ENCODE assay signal across 19 cellular contexts in genomic region chr13:23657056-23657455, GRCh38.
DNase-seq lines count a peak whose midpoint lies in the region; ATAC-seq and TF ChIP-seq lines count a peak whose summit lies in the region.
"Had no signal": no experiment of that assay in that cellular context is flagged by ENCODE, and none has a peak within 500 bp of the region (broad histone marks: within the 10 kb centered on the region; RNA-seq: fewer than 3 reads in every experiment).

No MANE protein-coding gene starts in this region.

- peaks cover 4% of the 10 kb centered on the region for H3K9me3 Mint-ChIP-seq in osteocyte (ENCODE audit: unreplicated experiment)
- H3K9me3 Mint-ChIP-seq: activated CD8-positive, alpha-beta T cell treated with anti-CD3 and anti-CD28 coated beads for 36 hours; activated naive CD8-positive, alpha-beta T cell treated with anti-CD3 and anti-CD28 coated beads for 36 hours had no signal

- DNase-seq in NCI-H1092 (lab: John Stamatoyannopoulos, UW) (peak; percentile 50), NCI-H524 treated with DMSO at 0.1 percent for 48 hours (lab: John Stamatoyannopoulos, UW) (peak; percentile 98), brain microvascular endothelial cell (no peak), osteocyte (ENCODE audit: extremely low spot score, unreplicated experiment) (no peak), inferior parietal cortex (ENCODE audit: extremely low spot score) (no peak), NOMO-1 treated with dmso at 0.1 percent for 144 hours (lab: John Stamatoyannopoulos, UW; ENCODE audit: unreplicated experiment) (no peak)
- DNase-seq: activated CD8-positive, alpha-beta T cell treated with anti-CD3 and anti-CD28 coated beads for 36 hours; activated naive CD8-positive, alpha-beta T cell treated with anti-CD3 and anti-CD28 coated beads for 36 hours; activated T-cell treated with anti-CD3 and anti-CD28 coated beads, Interleukin-2, amount 50 U/mL, for 72 hours; DND-41; NCI-H1105; Peyer's patch; posterior cingulate gyrus; stimulated activated CD4-positive, alpha-beta T cell treated with anti-CD3 and anti-CD28 coated beads, Interleukin-12 subunit alpha, Interleukin-12 subunit beta, amount 100 ng/mL, for 4 hours; stimulated activated naive CD4-positive, alpha-beta T cell; T-cell had no signal

- peak overlapping the region; percentile 85 for H3K27ac ChIP-seq in brain microvascular endothelial cell
- H3K27ac ChIP-seq: Peyer's patch had no signal

- H3K36me3 ChIP-seq in brain microvascular endothelial cell (replicated peaks), result no peaks in the 10 kb centered on the region
- H3K36me3 ChIP-seq: BLaER1 treated with 17β-estradiol and CSF1 and Interleukin-3, amounts not matched to agents 10 nM and 100 nM; Peyer's patch had no signal

- H3K4me3 ChIP-seq in brain microvascular endothelial cell (ENCODE audit: low read depth, low read length), result no peak overlapping the region
- H3K4me3 ChIP-seq: BLaER1 treated with 17β-estradiol and CSF1 and Interleukin-3, amounts not matched to agents 10 nM and 100 nM; Peyer's patch; tibial nerve had no signal

- H3K27me3 Mint-ChIP-seq in osteocyte (ENCODE audit: unreplicated experiment), result no peaks in the 10 kb centered on the region

- TF ChIP-seq CTCF in brain microvascular endothelial cell (IDR thresholded peaks at IDR 0.05; ENCODE audit: low read depth, low read length, missing control alignments) (no peak), osteocyte (IDR thresholded peaks at IDR 0.05) (no peak)

- in situ Hi-C loops in brain microvascular endothelial cell (cut with HindIII; ENCODE audit: low pct_ligation_motif_present, low sequenced_read_pairs), result no loop called here

- peak overlapping the region; percentile 24 for H3K27ac Mint-ChIP-seq in osteocyte (ENCODE audit: unreplicated experiment)
- H3K27ac Mint-ChIP-seq: activated CD8-positive, alpha-beta T cell treated with anti-CD3 and anti-CD28 coated beads for 36 hours; activated naive CD8-positive, alpha-beta T cell treated with anti-CD3 and anti-CD28 coated beads for 36 hours; activated T-cell treated with anti-CD3 and anti-CD28 coated beads, Interleukin-2, amount 50 U/mL, for 72 hours; T-cell had no signal

- H3K27me3 ChIP-seq in brain microvascular endothelial cell (replicated peaks), result no peaks in the 10 kb centered on the region
- H3K27me3 ChIP-seq: BLaER1 treated with 17β-estradiol and CSF1 and Interleukin-3, amounts not matched to agents 10 nM and 100 nM; Peyer's patch; tibial nerve had no signal

- no peaks in the 10 kb centered on the region for H3K36me3 Mint-ChIP-seq in osteocyte (ENCODE audit: unreplicated experiment)
- H3K36me3 Mint-ChIP-seq: activated naive CD8-positive, alpha-beta T cell treated with anti-CD3 and anti-CD28 coated beads for 36 hours; T-cell had no signal

- no peak overlapping the region for H3K4me3 Mint-ChIP-seq in osteocyte (ENCODE audit: unreplicated experiment)
- H3K4me3 Mint-ChIP-seq: activated CD8-positive, alpha-beta T cell treated with anti-CD3 and anti-CD28 coated beads for 36 hours; activated naive CD8-positive, alpha-beta T cell treated with anti-CD3 and anti-CD28 coated beads for 36 hours; activated T-cell treated with anti-CD3 and anti-CD28 coated beads, Interleukin-2, amount 50 U/mL, for 72 hours; T-cell had no signal

- peaks cover 19% of the 10 kb centered on the region for H3K4me1 Mint-ChIP-seq in osteocyte (ENCODE audit: unreplicated experiment)
- H3K4me1 Mint-ChIP-seq: activated naive CD8-positive, alpha-beta T cell treated with anti-CD3 and anti-CD28 coated beads for 36 hours had no signal

- ATAC-seq in HG03159 (IDR thresholded peaks at IDR 0.05; ENCODE audit: unreplicated experiment), result no peak
- ATAC-seq: activated CD8-positive, alpha-beta T cell treated with anti-CD3 and anti-CD28 coated beads for 36 hours; activated T-cell treated with anti-CD3 and anti-CD28 coated beads, Interleukin-2, amount 50 U/mL, for 72 hours; T-cell had no signal

Comparison
In these comparisons a context has a peak if more than half of its experiments do, and no peak if none do; other contexts are left out.
1. DNase-seq: peak in NCI-H1092 (single experiment) and NCI-H524 treated with DMSO at 0.1 percent for 48 hours (single experiment); none in brain microvascular endothelial cell (single experiment), osteocyte (single experiment), inferior parietal cortex (single experiment) and NOMO-1 treated with dmso at 0.1 percent for 144 hours (single experiment).